Comparison of ENCODE assay signal across 11 cellular contexts in genomic region chr10:118522791-118523498, GRCh38.
DNase-seq lines count a peak whose midpoint lies in the region; ATAC-seq and TF ChIP-seq lines count a peak whose summit lies in the region.
"Had no signal": no experiment of that assay in that cellular context is flagged by ENCODE, and none has a peak within 500 bp of the region (broad histone marks: within the 10 kb centered on the region; RNA-seq: fewer than 3 reads in every experiment).

No MANE protein-coding gene starts in this region.

- H3K9me3 Mint-ChIP-seq in activated naive CD8-positive, alpha-beta T cell treated with anti-CD3 and anti-CD28 coated beads, Interleukin-2, amount 10 ng/mL, durations not matched to agents 7 days and 5 days = peaks cover 9% of the 10 kb centered on the region
- H3K9me3 Mint-ChIP-seq in activated naive CD8-positive, alpha-beta T cell treated with anti-CD3 and anti-CD28 coated beads for 36 hours = peaks cover 3% of the 10 kb centered on the region

- no peak for DNase-seq in activated naive CD8-positive, alpha-beta T cell treated with anti-CD3 and anti-CD28 coated beads, Interleukin-2, amount 10 ng/mL, durations not matched to agents 7 days and 5 days
- no peak for DNase-seq in activated naive CD8-positive, alpha-beta T cell treated with anti-CD3 and anti-CD28 coated beads for 36 hours
- peak; percentile 71 for DNase-seq in NOMO-1 treated with DMSO at 0.1 percent for 48 hours (lab: John Stamatoyannopoulos, UW; ENCODE audit: unreplicated experiment)
- DNase-seq in ecto neural progenitor cell (ENCODE audit: low spot score) = peak; percentile 17
- no peak for DNase-seq in upper lobe of right lung
- DNase-seq in midbrain (lab: John Stamatoyannopoulos, UW) = no peak
- DNase-seq in SJCRH30 = no peak
- DNase-seq: heart left ventricle, KBM-7 had no signal

- H3K27me3 Mint-ChIP-seq in activated naive CD8-positive, alpha-beta T cell treated with anti-CD3 and anti-CD28 coated beads, Interleukin-2, amount 10 ng/mL, durations not matched to agents 7 days and 5 days = peaks cover 29% of the 10 kb centered on the region
- peaks cover 21% of the 10 kb centered on the region for H3K27me3 Mint-ChIP-seq in activated naive CD8-positive, alpha-beta T cell treated with anti-CD3 and anti-CD28 coated beads for 36 hours

- H3K27ac ChIP-seq in upper lobe of right lung (no peak overlapping the region), SJCRH30 (no peak overlapping the region)
- H3K27ac ChIP-seq: heart left ventricle had no signal

- peaks cover 42% of the 10 kb centered on the region for H3K4me1 Mint-ChIP-seq in activated naive CD8-positive, alpha-beta T cell treated with anti-CD3 and anti-CD28 coated beads, Interleukin-2, amount 10 ng/mL, durations not matched to agents 7 days and 5 days
- H3K4me1 Mint-ChIP-seq in activated naive CD8-positive, alpha-beta T cell treated with anti-CD3 and anti-CD28 coated beads for 36 hours = no peaks in the 10 kb centered on the region
- H3K4me1 Mint-ChIP-seq: B cell had no signal

- ATAC-seq in activated naive CD8-positive, alpha-beta T cell treated with anti-CD3 and anti-CD28 coated beads, Interleukin-2, amount 10 ng/mL, durations not matched to agents 7 days and 5 days (ENCODE audit: low read depth) = peak; percentile 42
- ATAC-seq in upper lobe of right lung = peak; percentile 44
- ATAC-seq in GM18511 (IDR thresholded peaks at IDR 0.05; ENCODE audit: unreplicated experiment) = no peak
- ATAC-seq: heart left ventricle had no signal

- H3K36me3 ChIP-seq in upper lobe of right lung (no peaks in the 10 kb centered on the region), SJCRH30 (no peaks in the 10 kb centered on the region)
- H3K36me3 ChIP-seq: heart left ventricle had no signal

- H3K27me3 ChIP-seq in upper lobe of right lung = peaks cover 5% of the 10 kb centered on the region
- no peaks in the 10 kb centered on the region for H3K27me3 ChIP-seq in SJCRH30

- peak overlapping the region; percentile 50 for H3K4me3 Mint-ChIP-seq in activated naive CD8-positive, alpha-beta T cell treated with anti-CD3 and anti-CD28 coated beads, Interleukin-2, amount 10 ng/mL, durations not matched to agents 7 days and 5 days
- H3K4me3 Mint-ChIP-seq in activated naive CD8-positive, alpha-beta T cell treated with anti-CD3 and anti-CD28 coated beads for 36 hours = no peak overlapping the region
- H3K4me3 Mint-ChIP-seq: B cell had no signal

- TF ChIP-seq CTCF in upper lobe of right lung (IDR thresholded peaks at IDR 0.05) = no peak

- no peaks in the 10 kb centered on the region for H3K9me3 ChIP-seq in upper lobe of right lung
- no peaks in the 10 kb centered on the region for H3K9me3 ChIP-seq in SJCRH30 (replicated peaks)

- intact Hi-C loops in upper lobe of right lung (cut with DNase I) = no loop called here

- H3K36me3 Mint-ChIP-seq in activated naive CD8-positive, alpha-beta T cell treated with anti-CD3 and anti-CD28 coated beads, Interleukin-2, amount 10 ng/mL, durations not matched to agents 7 days and 5 days = peaks cover 24% of the 10 kb centered on the region
- no peaks in the 10 kb centered on the region for H3K36me3 Mint-ChIP-seq in activated naive CD8-positive, alpha-beta T cell treated with anti-CD3 and anti-CD28 coated beads for 36 hours

- H3K4me3 ChIP-seq in upper lobe of right lung (no peak overlapping the region), SJCRH30 (no peak overlapping the region)
- H3K4me3 ChIP-seq: heart left ventricle had no signal

- H3K27ac Mint-ChIP-seq in activated naive CD8-positive, alpha-beta T cell treated with anti-CD3 and anti-CD28 coated beads, Interleukin-2, amount 10 ng/mL, durations not matched to agents 7 days and 5 days = peak overlapping the region; percentile 80
- H3K27ac Mint-ChIP-seq in activated naive CD8-positive, alpha-beta T cell treated with anti-CD3 and anti-CD28 coated beads for 36 hours = no peak overlapping the region
- H3K27ac Mint-ChIP-seq: B cell had no signal

- POLR2A ChIA-PET in activated naive CD8-positive, alpha-beta T cell treated with anti-CD3 and anti-CD28 coated beads, Interleukin-2, amount 10 ng/mL, durations not matched to agents 7 days and 5 days (lab: Charles Lee) = no interaction called here

- H3K4me1 ChIP-seq in upper lobe of right lung (no peaks in the 10 kb centered on the region), SJCRH30 (peaks cover 4% of the 10 kb centered on the region; the same call in 1 of the 2 replicates)
- H3K4me1 ChIP-seq: heart left ventricle had no signal

Comparison
In these comparisons a context has a peak if more than half of its experiments do, and no peak if none do; other contexts are left out.
1. DNase-seq: peak in NOMO-1 treated with DMSO at 0.1 percent for 48 hours (single experiment) and ecto neural progenitor cell (single experiment); none in activated naive CD8-positive, alpha-beta T cell treated with anti-CD3 and anti-CD28 coated beads, Interleukin-2, amount 10 ng/mL, durations not matched to agents 7 days and 5 days (single experiment), activated naive CD8-positive, alpha-beta T cell treated with anti-CD3 and anti-CD28 coated beads for 36 hours (single experiment), upper lobe of right lung (single experiment), midbrain (single experiment) and SJCRH30 (0 of 2).